ENCODE assay signal across 8 cellular contexts in the genomic region with DNA sequence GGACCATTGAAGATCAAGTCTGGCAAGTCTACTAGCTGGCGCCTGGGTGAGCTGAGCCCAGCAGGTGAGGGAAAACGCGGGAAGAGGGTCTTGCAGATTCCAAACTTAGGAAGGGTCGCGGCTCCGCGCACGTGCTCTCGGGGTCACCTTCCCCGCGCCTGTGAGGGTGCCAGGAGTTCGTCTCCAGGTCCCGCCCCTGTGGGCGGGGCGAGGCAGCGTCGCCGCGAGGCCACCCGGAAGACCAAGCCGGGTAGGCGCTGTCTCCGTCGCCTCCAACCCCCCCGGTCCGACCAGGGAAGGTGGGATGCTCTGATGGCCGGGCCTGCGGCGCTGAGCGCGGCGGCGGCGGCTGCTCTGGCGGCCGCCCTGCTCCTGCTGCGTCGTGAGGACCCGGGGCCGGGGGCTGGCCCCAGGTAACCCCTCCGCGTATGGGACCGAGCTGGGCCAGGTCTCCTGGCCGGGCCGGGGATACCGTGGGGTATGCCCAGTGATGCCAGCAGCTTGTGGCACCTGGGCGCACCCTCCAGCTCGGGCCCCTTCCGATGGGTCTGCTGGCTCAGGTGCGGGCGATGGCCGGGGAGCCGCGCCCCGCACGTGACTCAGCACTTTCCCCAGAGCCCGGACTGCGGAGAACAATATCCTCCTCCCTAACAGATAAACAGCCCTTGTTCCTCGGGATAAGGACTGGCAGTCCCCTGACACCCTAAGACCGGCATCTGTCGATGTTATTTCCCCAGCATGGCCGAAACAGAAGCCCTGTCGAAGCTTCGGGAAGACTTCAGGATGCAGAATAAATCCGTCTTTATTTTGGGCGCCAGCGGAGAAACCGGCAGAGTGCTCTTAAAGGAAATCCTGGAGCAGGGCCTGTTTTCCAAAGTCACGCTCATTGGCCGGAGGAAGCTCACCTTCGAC. TPM values are rescaled to one million over a fixed set of nuclear protein-coding genes. Genes with fewer than 3 reads are reported as not detected.
DNase-seq lines count a peak whose midpoint lies in the region; ATAC-seq and TF ChIP-seq lines count a peak whose summit lies in the region.

Gene HTATIP2 (plus strand): TSS at position 215 of the 912 bp plus-strand sequence. CDS start 524 bp downstream, at position 739.

- no peaks in the 10 kb centered on the region for H3K9me3 ChIP-seq in CD8-positive, alpha-beta T cell (ENCODE audit: low read length)
- H3K9me3 ChIP-seq in SU-DHL-6 (ENCODE audit: insufficient read depth, low read length) (no peaks in the 10 kb centered on the region), adrenal gland (replicated peaks in 1 of 3) (no peaks in the 10 kb centered on the region), prostate gland (no peaks in the 10 kb centered on the region)

- H3K27me3 Mint-ChIP-seq in CD8-positive, alpha-beta T cell (ENCODE audit: low read depth) = no peaks in the 10 kb centered on the region

- no peaks in the 10 kb centered on the region for H3K9me3 Mint-ChIP-seq in CD8-positive, alpha-beta T cell

- H3K27me3 ChIP-seq in CD8-positive, alpha-beta T cell (ENCODE audit: insufficient read depth, low read length) = no peaks in the 10 kb centered on the region
- H3K27me3 ChIP-seq in SU-DHL-6 (ENCODE audit: low read length) (no peaks in the 10 kb centered on the region), adrenal gland (no peaks in the 10 kb centered on the region), prostate gland (replicated peaks; ENCODE audit: insufficient read depth) (no peaks in the 10 kb centered on the region)

- DNase-seq in CD8-positive, alpha-beta T cell = peak; percentile 52 to 85 (median 73)
- DNase-seq in HK-2 (ENCODE audit: unreplicated experiment) (peak; percentile 36), adrenal gland (peak; percentile 53 to 78 (median 71)), left ventricle myocardium superior (peak; percentile 84), prostate gland (ENCODE audit: low spot score) (peak; percentile 54)

- H3K4me1 ChIP-seq in CD8-positive, alpha-beta T cell (ENCODE audit: insufficient read depth, low read length) = peaks cover 33% of the 10 kb centered on the region
- H3K4me1 ChIP-seq in adrenal gland (replicated peaks in 1 of 2) = peaks cover 20 to 46% of the 10 kb centered on the region in 2 donors
- no peaks in the 10 kb centered on the region for H3K4me1 ChIP-seq in prostate gland (replicated peaks)
- no peaks in the 10 kb centered on the region for H3K4me1 ChIP-seq in urinary bladder (ENCODE audit: insufficient read depth)

- H2AFZ ChIP-seq in SU-DHL-6 (ENCODE audit: low read depth, low read length, severe bottlenecking) = peak within 1 kb of the TSS; percentile 79

- H3K4me3 Mint-ChIP-seq in CD8-positive, alpha-beta T cell = peak within 1 kb of the TSS; percentile 92

- peaks cover 17% of the 10 kb centered on the region for H3K79me2 ChIP-seq in SU-DHL-6 (ENCODE audit: insufficient read depth, low read length)

- H4K20me1 ChIP-seq in SU-DHL-6 (ENCODE audit: low read depth, low read length) = no peaks in the 10 kb centered on the region

- peak within 1 kb of the TSS; percentile 90 for H3K4me2 ChIP-seq in SU-DHL-6 (ENCODE audit: low read depth, low read length, poor library complexity, severe bottlenecking)

- peaks cover 5% of the 10 kb centered on the region for H3F3A ChIP-seq in SU-DHL-6 (ENCODE audit: insufficient read depth)

- no peak for TF ChIP-seq CTCF in CD8-positive, alpha-beta T cell (IDR thresholded peaks at IDR 0.05)
- no peak for TF ChIP-seq CTCF in SU-DHL-6 (IDR thresholded peaks at IDR 0.05; ENCODE audit: insufficient read depth, low read length, poor library complexity, severe bottlenecking)
- no peak for TF ChIP-seq CTCF in adrenal gland (IDR thresholded peaks at IDR 0.05)
- TF ChIP-seq CTCF in prostate gland (IDR thresholded peaks at IDR 0.05) = peak in 2 of 4 experiments; percentile 3 to 9

- H3K4me3 ChIP-seq in CD8-positive, alpha-beta T cell (ENCODE audit: low read depth, low read length) = peak within 1 kb of the TSS; percentile 79
- peak within 1 kb of the TSS; percentile 68 for H3K4me3 ChIP-seq in SU-DHL-6 (ENCODE audit: insufficient read depth, low read length, poor library complexity, severe bottlenecking)
- H3K4me3 ChIP-seq in adrenal gland = peak within 1 kb of the TSS; percentile 3 to 90 (median 72)
- H3K4me3 ChIP-seq in prostate gland = peak within 1 kb of the TSS; percentile 67 to 71
- H3K4me3 ChIP-seq in urinary bladder (ENCODE audit: low read depth, low read length) = peak within 1 kb of the TSS; percentile 87

- CTCF ChIA-PET in CD8-positive, alpha-beta T cell (lab: Charles Lee) = interaction anchor here (1.2 to 1.8 kb wide), 5 partner anchors 9 to 412 kb away, joined by 3 to 8 read pairs (median 5); no protein-coding TSS in a partner anchor

- H3K36me3 ChIP-seq in CD8-positive, alpha-beta T cell (ENCODE audit: insufficient read depth, low read length) = no peaks in the 10 kb centered on the region
- H3K36me3 ChIP-seq in SU-DHL-6 (ENCODE audit: low read length) (no peaks in the 10 kb centered on the region), adrenal gland (replicated peaks in 1 of 2) (no peaks in the 10 kb centered on the region), prostate gland (no peaks in the 10 kb centered on the region), urinary bladder (ENCODE audit: insufficient read depth) (no peaks in the 10 kb centered on the region)

- peak within 1 kb of the TSS; percentile 68 for H3K27ac ChIP-seq in CD8-positive, alpha-beta T cell (ENCODE audit: low read depth, low read length)
- H3K27ac ChIP-seq in SU-DHL-6 (ENCODE audit: low read depth, low read length) (peak within 1 kb of the TSS; percentile 40), adrenal gland (peak within 1 kb of the TSS; percentile 10 to 96 (median 71)), prostate gland (peak within 1 kb of the TSS; percentile 84), urinary bladder (ENCODE audit: low read depth) (peak within 1 kb of the TSS; percentile 86)

- peak; percentile 86 for ATAC-seq in CD8-positive, alpha-beta T cell
- ATAC-seq in GM19455 (IDR thresholded peaks at IDR 0.05; ENCODE audit: unreplicated experiment) (peak; percentile 98), left ventricle myocardium superior (peak; percentile 93)

- peak within 1 kb of the TSS; percentile 94 for H3K27ac Mint-ChIP-seq in CD8-positive, alpha-beta T cell

- TF ChIP-seq POLR2A in adrenal gland (IDR thresholded peaks at IDR 0.05) (peak; percentile 43 to 45), prostate gland (IDR thresholded peaks at IDR 0.05) (peak; percentile 62)

- 2 to 13% (median 3%) methylated on average over 27 to 71 of the region's 71 CpGs for WGBS in adrenal gland, 4 donors
- WGBS in prostate gland = 2% methylated on average over 66 of the region's 71 CpGs
- WGBS in urinary bladder = 2% methylated on average over 71 of the region's 71 CpGs

- intact Hi-C loops in CD8-positive, alpha-beta T cell (cut with DNase I, micrococcal nuclease) = loop anchor here in 1 of 2 experiments (1.0 to 10.0 kb wide), 2 partner anchors 24 to 209 kb away; partner anchors contain the start of gene PRMT3
- intact Hi-C loops in adrenal gland (cut with DNase I) (no loop called here), left ventricle myocardium superior (cut with micrococcal nuclease) (no loop called here), prostate gland (cut with DNase I) (no loop called here)

- H3K4me1 Mint-ChIP-seq in CD8-positive, alpha-beta T cell (ENCODE audit: low read depth) = peaks cover 66% of the 10 kb centered on the region

- peak within 1 kb of the TSS; percentile 72 for H3K9ac ChIP-seq in SU-DHL-6 (ENCODE audit: low read length)

- POLR2A ChIA-PET in CD8-positive, alpha-beta T cell (lab: Charles Lee) = interaction anchor here (1.1 to 1.7 kb wide), 2 partner anchors 8 to 23 kb away, joined by 6 read pairs; partner anchors contain the start of gene PRMT3

- no peaks in the 10 kb centered on the region for H3K9me2 ChIP-seq in SU-DHL-6 (replicated peaks; ENCODE audit: insufficient read depth, low read length)

- H3K36me3 Mint-ChIP-seq in CD8-positive, alpha-beta T cell = peaks cover 20% of the 10 kb centered on the region

RNA-seq across cellular contexts. Expression of gene HTATIP2, which starts in this region (rescaled TPM):
- total RNA-seq in CD8-positive, alpha-beta T cell = 1 to 10 TPM; 6.6 to 7.5 TPM
- total RNA-seq in adrenal gland (100 to 1,000 TPM in 2 of 8 donors, 10 to 100 TPM in 6; 48.8 to 120 (median 78.9) TPM), left ventricle myocardium superior (20.9 TPM), prostate gland (10 to 100 TPM; 35.1 to 48.0 TPM), urinary bladder (3.9 TPM)
- polyA plus RNA-seq in adrenal gland (100 to 1,000 TPM in 1 of 3 donors, 10 to 100 TPM in 2; 33.1 to 156 (median 35.7) TPM), urinary bladder (58.1 TPM)

Comparison
In these comparisons a context has a peak if more than half of its experiments do, and no peak if none do; other contexts are left out.
1. Peak in every context shown above with its lines: DNase-seq, ATAC-seq, H3K4me3 ChIP-seq and H3K27ac ChIP-seq.